In genomic region chr5:96528262-96528661, GRCh38 we compare ENCODE assay signal across 11 cellular contexts.
"Had no signal": no experiment of that assay in that cellular context is flagged by ENCODE, and none has a peak within 500 bp of the region (broad histone marks: within the 10 kb centered on the region; RNA-seq: fewer than 3 reads in every experiment).

No MANE protein-coding gene starts in this region.

- H3K36me3 ChIP-seq: esophagus muscularis mucosa, WERI-Rb-1 had no signal

- H3K4me1 ChIP-seq: esophagus muscularis mucosa had no signal

- H3K4me3 ChIP-seq: esophagus muscularis mucosa, lung had no signal

- H3K27ac ChIP-seq: esophagus muscularis mucosa, WERI-Rb-1 had no signal

- H3K9me3 ChIP-seq: esophagus muscularis mucosa had no signal

- ATAC-seq: activated naive CD4-positive, alpha-beta T cell treated with anti-CD3 and anti-CD28 coated beads, Interleukin-2, amount 50 U/mL, for 72 hours; left colon; natural killer cell; right cardiac atrium had no signal

- H3K27me3 ChIP-seq: esophagus muscularis mucosa had no signal

- DNase-seq: activated CD4-positive, alpha-beta T cell treated with anti-CD3 and anti-CD28 coated beads for 48 hours; activated T-cell treated with anti-CD3 and anti-CD28 coated beads, Interleukin-2, amount 50 U/mL, for 1 hour; anterior cingulate cortex; left colon; natural killer cell; right cardiac atrium; small intestine; WERI-Rb-1 had no signal
